Comparison of ENCODE assay signal across 10 cellular contexts in genomic region chr14:100142073-100143040, GRCh38. TPM values are rescaled to one million over a fixed set of nuclear protein-coding genes. Genes with fewer than 3 reads are reported as not detected.
DNase-seq lines count a peak whose midpoint lies in the region; ATAC-seq and TF ChIP-seq lines count a peak whose summit lies in the region.
"Had no signal": no experiment of that assay in that cellular context is flagged by ENCODE, and none has a peak within 500 bp of the region (broad histone marks: within the 10 kb centered on the region; RNA-seq: fewer than 3 reads in every experiment).

No MANE protein-coding gene starts in this region.

- no peak for TF ChIP-seq POLR2A in gastrocnemius medialis (IDR thresholded peaks at IDR 0.05)

- H2AFZ ChIP-seq in H9 (ENCODE audit: low read length) = no peak overlapping the region

- H4K20me1 ChIP-seq in H9 (ENCODE audit: control insufficient read depth, insufficient read depth, insufficient read length) = no peaks in the 10 kb centered on the region

- H2BK15ac ChIP-seq in H9 (ENCODE audit: low read depth, low read length) = no peak overlapping the region

- intact Hi-C loops in left ventricle myocardium superior (cut with micrococcal nuclease) = no loop called here
- intact Hi-C loops in gastrocnemius medialis (cut with DNase I; ENCODE audit: low total_unique reads) = no loop called here

- peaks cover 6 to 10% of the 10 kb centered on the region in 2 experiments for H3K4me1 Mint-ChIP-seq in H9

- H3K56ac ChIP-seq in H9 (ENCODE audit: insufficient read length, low read depth, low read length) = no peak overlapping the region

- H3K4me1 ChIP-seq in gastrocnemius medialis (no peaks in the 10 kb centered on the region), H9 (ENCODE audit: insufficient read depth, low read length) (peaks cover 2% of the 10 kb centered on the region; the same call in 1 of the 2 replicates)

- H3K27ac ChIP-seq in VCaP (peak overlapping the region; percentile 83), gastrocnemius medialis (peak overlapping the region in 1 of 4 donors; percentile 14), H9 (ENCODE audit: insufficient read length, low read depth, low read length) (no peak overlapping the region)

- H3K36me3 Mint-ChIP-seq in H9 (ENCODE audit: insufficient read depth in 1 of 3, low read depth in 3 of 3) = peaks cover 0 to 5% (median 3%) of the 10 kb centered on the region in 3 experiments; a peak in 3 of 7 replicates

- no peak overlapping the region for H3K9ac ChIP-seq in H9 (ENCODE audit: extremely low read depth, insufficient read length, low read length)

- no peak overlapping the region for H2BK20ac ChIP-seq in H9 (ENCODE audit: low read depth, low read length, poor library complexity, severe bottlenecking)

- no peak overlapping the region for H3K18ac ChIP-seq in H9 (ENCODE audit: insufficient read length, low read depth, low read length)

- no peak overlapping the region for H3T11ph ChIP-seq in H9 (ENCODE audit: low read length)

- no peak overlapping the region for H3K23ac ChIP-seq in H9 (ENCODE audit: insufficient read length, low read depth, low read length)

- H3K36me3 ChIP-seq in gastrocnemius medialis = no peaks in the 10 kb centered on the region

- no peak overlapping the region for H2BK120ac ChIP-seq in H9 (ENCODE audit: low read depth, low read length, poor library complexity, severe bottlenecking)

- H3K9me3 ChIP-seq in gastrocnemius medialis = no peaks in the 10 kb centered on the region
- H3K9me3 ChIP-seq in H9 (ENCODE audit: control insufficient read depth, low read depth, low read length) = no peaks in the 10 kb centered on the region

- H3K4me3 ChIP-seq in gastrocnemius medialis = no peak overlapping the region

- H3K4ac ChIP-seq in H9 (ENCODE audit: low read depth, low read length) = no peak overlapping the region

- no peak overlapping the region for H4K5ac ChIP-seq in H9 (ENCODE audit: insufficient read length, low read depth, low read length)

- H2BK5ac ChIP-seq in H9 (ENCODE audit: insufficient read length, low read length) = no peak overlapping the region

- H3K79me2 ChIP-seq in H9 (ENCODE audit: insufficient read depth, low read length) = no peaks in the 10 kb centered on the region

- peak; percentile 78 for DNase-seq in G401 (ENCODE audit: low spot score)
- DNase-seq in left ventricle myocardium superior = peak; percentile 61
- no peak for DNase-seq in gastrocnemius medialis
- DNase-seq in H9 = no peak
- no peak for DNase-seq in NCI-H524 (lab: John Stamatoyannopoulos, UW)
- DNase-seq in NCI-H510A (lab: John Stamatoyannopoulos, UW) = no peak
- DNase-seq: MM.1S had no signal

- H3K9me3 Mint-ChIP-seq in H9 = no peaks in the 10 kb centered on the region

- WGBS in H9 (ENCODE audit: extremely low coverage, insufficient read length, low lambda C conversion rate) = no CpG with 5 or more reads among the region's 14 CpGs

- no peak overlapping the region for H3K14ac ChIP-seq in H9 (ENCODE audit: insufficient read depth, low read length)

- in situ Hi-C loops in G401 (cut with HindIII; ENCODE audit: low sequenced_read_pairs) = no loop called here
- in situ Hi-C loops in gastrocnemius medialis (cut with MboI; ENCODE audit: low sequenced_read_pairs in 4 of 4) = no loop called here

- peak overlapping the region in 1 of 3 experiments; percentile 67; a peak in 1 of 7 replicates for H3K27ac Mint-ChIP-seq in H9

- no peak overlapping the region for H4K8ac ChIP-seq in H9 (replicated peaks; ENCODE audit: insufficient read length, low read depth, low read length)

- TF ChIP-seq CTCF in VCaP (conservative IDR thresholded peaks at IDR 0.05) = no peak
- TF ChIP-seq CTCF in gastrocnemius medialis (IDR thresholded peaks at IDR 0.05 in 4 of 5, conservative IDR thresholded peaks at IDR 0.05 in 1 of 5) = no peak
- no peak for TF ChIP-seq CTCF in H9 (conservative IDR thresholded peaks at IDR 0.05)

- no peaks in the 10 kb centered on the region for H3K27me3 ChIP-seq in gastrocnemius medialis
- no peaks in the 10 kb centered on the region for H3K27me3 ChIP-seq in H9 (ENCODE audit: insufficient read depth, low read length)

- no peak overlapping the region for H4K91ac ChIP-seq in H9 (ENCODE audit: insufficient read length, low read depth, low read length)

- no peak overlapping the region for H2BK12ac ChIP-seq in H9 (ENCODE audit: insufficient read length, low read depth, low read length)

- no peaks in the 10 kb centered on the region for H3K23me2 ChIP-seq in H9 (ENCODE audit: insufficient read length, low read depth, low read length, poor library complexity, severe bottlenecking)

- H3K27me3 Mint-ChIP-seq in H9 (ENCODE audit: low read depth) = no peaks in the 10 kb centered on the region; the same call in 1 of the 2 replicates

- ATAC-seq in left ventricle myocardium superior (peak; percentile 72), gastrocnemius medialis (peak; percentile 44 to 62), HG02763 (IDR thresholded peaks at IDR 0.05; ENCODE audit: unreplicated experiment) (no peak)
- ATAC-seq: Panc1 had no signal

- no peak overlapping the region for H2AK5ac ChIP-seq in H9 (ENCODE audit: insufficient read length, low read length)

- H3K4me3 Mint-ChIP-seq in H9 = peak overlapping the region in 1 of 2 experiments; percentile 46; a peak in 1 of 5 replicates

- H3K79me1 ChIP-seq in H9 (ENCODE audit: insufficient read depth, low read depth, low read length, poor library complexity, severe bottlenecking) = no peaks in the 10 kb centered on the region

- no peak overlapping the region for H3K4me2 ChIP-seq in H9 (ENCODE audit: insufficient read depth, insufficient read length, low read length)

RNA-seq across cellular contexts. Expression of gene DEGS2, which starts 17.1 kb away (rescaled TPM):
- total RNA-seq in G401 (2014; rRNA removed; shearing (Covaris generic)) = 0.95 and 5.0 TPM in 2 replicates
- total RNA-seq in left ventricle myocardium superior (not detected), gastrocnemius medialis (under 1 TPM in 3 of 4 donors, not detected in 1; 0.22 to 0.75 (median 0.66) TPM), H9 (2021) (0.59 and 0.72 TPM in 2 replicates)

Comparison
In these comparisons a context has a peak if more than half of its experiments do, and no peak if none do; other contexts are left out.
1. DNase-seq: peak in G401 (single experiment) and left ventricle myocardium superior (single experiment); none in gastrocnemius medialis (0 of 2), H9 (single experiment), NCI-H524 (0 of 2) and NCI-H510A (single experiment).